ENCODE assay signal across 20 cellular contexts in genomic region chr4:38661371-38661770, GRCh38. TPM values are rescaled to one million over a fixed set of nuclear protein-coding genes. Genes with fewer than 3 reads are reported as not detected.
DNase-seq lines count a peak whose midpoint lies in the region; ATAC-seq and TF ChIP-seq lines count a peak whose summit lies in the region.
"Had no signal": no experiment of that assay in that cellular context is flagged by ENCODE, and none has a peak within 500 bp of the region (broad histone marks: within the 10 kb centered on the region; RNA-seq: fewer than 3 reads in every experiment).

No MANE protein-coding gene starts in this region.

- no peak for ATAC-seq in CD4-positive, alpha-beta T cell (ENCODE audit: poor library complexity)
- ATAC-seq in natural killer cell treated with Interleukin-12 subunit alpha and Interleukin-12 subunit beta and Interleukin-15 and Interleukin-18, amount 100 ng/mL, for 72 hours = no peak
- ATAC-seq: GM23338; stimulated activated memory B cell treated with anti-CD40 and anti-IgM and Interleukin-4, amounts not matched to agents 10 μg/mL and 1 μg/mL and 100 μg/mL, for 72 hours had no signal

- H3K4me1 Mint-ChIP-seq in CD4-positive, alpha-beta T cell (ENCODE audit: low read depth) = peaks cover 59% of the 10 kb centered on the region
- H3K4me1 Mint-ChIP-seq in CD8-positive, alpha-beta memory T cell = peaks cover 51 to 62% (median 60%) of the 10 kb centered on the region in 3 donors
- peaks cover 26% of the 10 kb centered on the region for H3K4me1 Mint-ChIP-seq in brain
- peaks cover 49 to 53% of the 10 kb centered on the region in 2 donors for H3K4me1 Mint-ChIP-seq in natural killer cell treated with Interleukin-12 subunit alpha and Interleukin-12 subunit beta and Interleukin-15 and Interleukin-18, amount 100 ng/mL, for 72 hours (ENCODE audit: low read depth in 2 of 2)

- H3K4me3 ChIP-seq in CD8-positive, alpha-beta memory T cell (ENCODE audit: low read length) = no peak overlapping the region
- H3K4me3 ChIP-seq: GM23338, thyroid gland had no signal

- H3K4me1 ChIP-seq in CD8-positive, alpha-beta memory T cell (ENCODE audit: insufficient read depth, low read length) = peaks cover 36% of the 10 kb centered on the region

- POLR2A ChIA-PET in CD4-positive, alpha-beta T cell (lab: Charles Lee) = interaction anchor here (2.8 kb wide), 1 partner anchor 342 kb away, joined by 17 read pairs; no protein-coding TSS in a partner anchor
- POLR2A ChIA-PET in CD8-positive, alpha-beta memory T cell (lab: Charles Lee) = no interaction called here

- no peaks in the 10 kb centered on the region for H3K9me3 Mint-ChIP-seq in CD4-positive, alpha-beta T cell
- H3K9me3 Mint-ChIP-seq in CD8-positive, alpha-beta memory T cell = peaks cover 0 to 3% (median 0%) of the 10 kb centered on the region in 5 donors
- H3K9me3 Mint-ChIP-seq in brain = peaks cover 0 to 7% (median 2%) of the 10 kb centered on the region in 5 experiments
- H3K9me3 Mint-ChIP-seq in natural killer cell treated with Interleukin-12 subunit alpha and Interleukin-12 subunit beta and Interleukin-15 and Interleukin-18, amount 100 ng/mL, for 72 hours = peaks cover 6% of the 10 kb centered on the region
- H3K9me3 Mint-ChIP-seq: stimulated activated memory B cell treated with anti-CD40 and anti-IgM and Interleukin-4, amounts not matched to agents 10 μg/mL and 1 μg/mL and 100 μg/mL, for 72 hours had no signal

- intact Hi-C loops in CD4-positive, alpha-beta T cell (cut with DNase I, micrococcal nuclease) = loop anchor here in 1 of 2 experiments (10.0 kb wide), 2 partner anchors 523 to 977 kb away; partner anchors contain the start of genes RELL1 and WDR19

- peak overlapping the region; percentile 89 for H3K4me3 Mint-ChIP-seq in CD4-positive, alpha-beta T cell
- peak overlapping the region; percentile 14 to 86 (median 45) for H3K4me3 Mint-ChIP-seq in CD8-positive, alpha-beta memory T cell
- H3K4me3 Mint-ChIP-seq in brain = peak overlapping the region; percentile 38 to 79 (median 61)
- H3K4me3 Mint-ChIP-seq in natural killer cell treated with Interleukin-12 subunit alpha and Interleukin-12 subunit beta and Interleukin-15 and Interleukin-18, amount 100 ng/mL, for 72 hours = peak overlapping the region; percentile 10
- H3K4me3 Mint-ChIP-seq: stimulated activated memory B cell treated with anti-CD40 and anti-IgM and Interleukin-4, amounts not matched to agents 10 μg/mL and 1 μg/mL and 100 μg/mL, for 72 hours had no signal

- no peak overlapping the region for H3K27ac ChIP-seq in CD4-positive, alpha-beta T cell (ENCODE audit: low read depth, low read length)
- no peak overlapping the region for H3K27ac ChIP-seq in CD8-positive, alpha-beta memory T cell (ENCODE audit: low read depth, low read length)
- H3K27ac ChIP-seq: thyroid gland had no signal

- H3K27me3 ChIP-seq in CD4-positive, alpha-beta T cell (ENCODE audit: control insufficient read depth, insufficient read depth, low read length) = no peaks in the 10 kb centered on the region
- H3K27me3 ChIP-seq in CD8-positive, alpha-beta memory T cell (ENCODE audit: insufficient read depth, low read length, poor library complexity, severe bottlenecking) = no peaks in the 10 kb centered on the region
- H3K27me3 ChIP-seq: thyroid gland had no signal

- H3K27me3 Mint-ChIP-seq in CD4-positive, alpha-beta T cell = no peaks in the 10 kb centered on the region
- H3K27me3 Mint-ChIP-seq in CD8-positive, alpha-beta memory T cell = no peaks in the 10 kb centered on the region
- peaks cover 15% of the 10 kb centered on the region for H3K27me3 Mint-ChIP-seq in brain
- H3K27me3 Mint-ChIP-seq in natural killer cell treated with Interleukin-12 subunit alpha and Interleukin-12 subunit beta and Interleukin-15 and Interleukin-18, amount 100 ng/mL, for 72 hours = no peaks in the 10 kb centered on the region
- H3K27me3 Mint-ChIP-seq: stimulated activated memory B cell treated with anti-CD40 and anti-IgM and Interleukin-4, amounts not matched to agents 10 μg/mL and 1 μg/mL and 100 μg/mL, for 72 hours had no signal

- CTCF ChIA-PET in CD4-positive, alpha-beta T cell (lab: Charles Lee) = no interaction called here
- CTCF ChIA-PET in CD8-positive, alpha-beta memory T cell (lab: Charles Lee) = no interaction called here

- H3K27ac Mint-ChIP-seq in CD4-positive, alpha-beta T cell = peak overlapping the region; percentile 89
- peak overlapping the region; percentile 16 to 93 (median 51) for H3K27ac Mint-ChIP-seq in CD8-positive, alpha-beta memory T cell
- peak overlapping the region in 4 of 5 experiments; percentile 13 to 67 (median 33) for H3K27ac Mint-ChIP-seq in brain
- peak overlapping the region; percentile 80 to 86 for H3K27ac Mint-ChIP-seq in natural killer cell treated with Interleukin-12 subunit alpha and Interleukin-12 subunit beta and Interleukin-15 and Interleukin-18, amount 100 ng/mL, for 72 hours
- H3K27ac Mint-ChIP-seq: GM23338; stimulated activated memory B cell treated with anti-CD40 and anti-IgM and Interleukin-4, amounts not matched to agents 10 μg/mL and 1 μg/mL and 100 μg/mL, for 72 hours had no signal

- no peak for TF ChIP-seq CTCF in CD4-positive, alpha-beta T cell (IDR thresholded peaks at IDR 0.05)
- no peak for TF ChIP-seq CTCF in brain (conservative IDR thresholded peaks at IDR 0.05)

- peaks cover 16% of the 10 kb centered on the region for H3K36me3 Mint-ChIP-seq in CD4-positive, alpha-beta T cell (ENCODE audit: low read depth)
- peaks cover 3 to 15% (median 5%) of the 10 kb centered on the region in 3 donors for H3K36me3 Mint-ChIP-seq in CD8-positive, alpha-beta memory T cell
- peaks cover 5% of the 10 kb centered on the region for H3K36me3 Mint-ChIP-seq in brain
- H3K36me3 Mint-ChIP-seq in natural killer cell treated with Interleukin-12 subunit alpha and Interleukin-12 subunit beta and Interleukin-15 and Interleukin-18, amount 100 ng/mL, for 72 hours = peaks cover 10% of the 10 kb centered on the region

- no peaks in the 10 kb centered on the region for H3K36me3 ChIP-seq in CD8-positive, alpha-beta memory T cell (ENCODE audit: insufficient read depth, low read length)
- H3K36me3 ChIP-seq: thyroid gland had no signal

- H3K9me3 ChIP-seq in CD4-positive, alpha-beta T cell (ENCODE audit: control insufficient read depth, low read length) = no peaks in the 10 kb centered on the region
- H3K9me3 ChIP-seq in CD8-positive, alpha-beta memory T cell (ENCODE audit: low read length) = no peaks in the 10 kb centered on the region
- H3K9me3 ChIP-seq: thyroid gland had no signal

- DNase-seq in CD4-positive, alpha-beta T cell = no peak
- no peak for DNase-seq in CD8-positive, alpha-beta memory T cell
- no peak for DNase-seq in natural killer cell treated with Interleukin-12 subunit alpha and Interleukin-12 subunit beta and Interleukin-15 and Interleukin-18, amount 100 ng/mL, for 72 hours (ENCODE audit: low spot score)
- DNase-seq in NCI-H446 treated with DMSO at 0.1 percent for 48 hours (lab: John Stamatoyannopoulos, UW) = no peak
- DNase-seq in NCI-H748 treated with DMSO at 0.1 percent for 48 hours (lab: John Stamatoyannopoulos, UW) = no peak
- no peak for DNase-seq in GOT3 (lab: John Stamatoyannopoulos, UW)
- DNase-seq: activated gamma-delta T cell, anterior cingulate cortex, caudate nucleus, dermis blood vessel endothelial cell, head of caudate nucleus, Kasumi-1, NCI-H187, NCI-H774, occipital lobe, Right ventricle myocardium superior, thyroid gland had no signal

RNA-seq across cellular contexts. Expression of gene KLF3, which starts 2.6 kb away (rescaled TPM):
- total RNA-seq in CD4-positive, alpha-beta T cell = 100 to 1,000 TPM; 203 to 204 TPM
- total RNA-seq in CD8-positive, alpha-beta memory T cell = 10 to 100 TPM; 15.2 to 17.1 TPM
- polyA plus RNA-seq in CD8-positive, alpha-beta memory T cell = 72.9 TPM
- 16.5 TPM for polyA plus RNA-seq in brain (ENCODE audit: insufficient read depth, low read depth, low replicate concordance)
- 10 to 100 TPM; 68.6 to 68.9 TPM for total RNA-seq in natural killer cell treated with Interleukin-12 subunit alpha and Interleukin-12 subunit beta and Interleukin-15 and Interleukin-18, amount 100 ng/mL, for 72 hours

Comparison
In these comparisons a context has a peak if more than half of its experiments do, and no peak if none do; other contexts are left out.
1. H3K27ac Mint-ChIP-seq: peak in every context shown above with its lines; median percentile 89 in CD4-positive, alpha-beta T cell; 83 in natural killer cell treated with Interleukin-12 subunit alpha and Interleukin-12 subunit beta and Interleukin-15 and Interleukin-18, amount 100 ng/mL, for 72 hours; 51 in CD8-positive, alpha-beta memory T cell; 33 in brain.
2. H3K4me3 Mint-ChIP-seq: peak in every context shown above with its lines; median percentile 89 in CD4-positive, alpha-beta T cell; 61 in brain; 45 in CD8-positive, alpha-beta memory T cell; 10 in natural killer cell treated with Interleukin-12 subunit alpha and Interleukin-12 subunit beta and Interleukin-15 and Interleukin-18, amount 100 ng/mL, for 72 hours.